In genomic region chr3:188584958-188585689, GRCh38 we compare ENCODE assay signal across 1 cellular context.
TF ChIP-seq lines count a peak whose summit lies in the region.

No MANE protein-coding gene starts in this region.

TF ChIP-seq in SK-N-SH treated with all-trans-retinoic acid at 6 μM for 48 hours, 23 proteins besides CTCF, POLR2A, EP300 and RAD21 (continued from another document):
- TF ChIP-seq ZNF565 (CRISPR knock-in tag; conservative IDR thresholded peaks at IDR 0.05; ENCODE audit: low read depth), result no peak
- TF ChIP-seq CREB5 (CRISPR knock-in tag; IDR thresholded peaks at IDR 0.05; ENCODE audit: low read depth), result no peak
- no peak for TF ChIP-seq SNAI2 (CRISPR knock-in tag; IDR thresholded peaks at IDR 0.05)
- no peak for TF ChIP-seq ZC3H10 (CRISPR knock-in tag; IDR thresholded peaks at IDR 0.05)
- TF ChIP-seq BACH2 (CRISPR knock-in tag; IDR thresholded peaks at IDR 0.05; ENCODE audit: borderline replicate concordance), result no peak
- TF ChIP-seq CSDC2 (CRISPR knock-in tag; IDR thresholded peaks at IDR 0.05), result no peak
- TF ChIP-seq PPARA (CRISPR knock-in tag; IDR thresholded peaks at IDR 0.05; ENCODE audit: borderline replicate concordance), result no peak
- TF ChIP-seq CSRNP3 (CRISPR knock-in tag; IDR thresholded peaks at IDR 0.05), result no peak
